ENCODE assay signal across 8 cellular contexts in genomic region chr4:178140326-178140915, GRCh38.
"Had no signal": no experiment of that assay in that cellular context is flagged by ENCODE, and none has a peak within 500 bp of the region (broad histone marks: within the 10 kb centered on the region; RNA-seq: fewer than 3 reads in every experiment).

No MANE protein-coding gene starts in this region.

- H3K9ac ChIP-seq: GM23248 had no signal

- H3K4me3 ChIP-seq: GM23248, HAP-1, K562 had no signal

- H3K36me3 ChIP-seq: HAP-1 had no signal

- H3K9me3 ChIP-seq: HAP-1 had no signal

- ATAC-seq: HCT116, K562 had no signal

- H3K27ac ChIP-seq: GM23248 had no signal

- DNase-seq: GM23248, GOT3, H7, HFFc6, IMR-90 had no signal

- H2AFZ ChIP-seq: GM23248 had no signal

- H3K4me1 ChIP-seq: HAP-1 had no signal
